24 cellular contexts compared by ENCODE assay signal in genomic region chr16:63612462-63613227, GRCh38.
"Had no signal": no experiment of that assay in that cellular context is flagged by ENCODE, and none has a peak within 500 bp of the region (broad histone marks: within the 10 kb centered on the region; RNA-seq: fewer than 3 reads in every experiment).

No MANE protein-coding gene starts in this region.

- H3K27me3 ChIP-seq: breast epithelium, right lobe of liver, testis, transverse colon had no signal

- H3K4me1 Mint-ChIP-seq: naive thymus-derived CD4-positive, alpha-beta T cell had no signal

- H3K4me3 Mint-ChIP-seq: activated T-helper 1 cell treated with anti-CD3 and anti-CD28 coated beads, Interleukin-12 subunit alpha, Interleukin-12 subunit beta, Interleukin-2, Interleukin-4 antibody, amounts not matched to agents 30 ng/mL and 10 ng/mL and 1 ng/mL, durations not matched to agents 14 hours and 24 hours and 36 hours; naive thymus-derived CD4-positive, alpha-beta T cell had no signal

- H3K27me3 Mint-ChIP-seq: naive thymus-derived CD4-positive, alpha-beta T cell had no signal

- H3K9me3 ChIP-seq: breast epithelium, esophagus squamous epithelium, right lobe of liver, testis had no signal

- H3K36me3 ChIP-seq: breast epithelium, esophagus squamous epithelium, right lobe of liver, transverse colon had no signal

- DNase-seq: activated CD4-positive, alpha-beta T cell treated with anti-CD3 and anti-CD28 coated beads for 48 hours; activated CD4-positive, alpha-beta T cell treated with anti-CD3 and anti-CD28 coated beads, Interleukin-2, amount 50 U/mL, for 48 hours; activated CD8-positive, alpha-beta memory T cell treated with anti-CD3 and anti-CD28 coated beads for 24 hours; activated effector memory CD4-positive, alpha-beta T cell treated with anti-CD3 and anti-CD28 coated beads, Interleukin-2, amount 50 U/mL, for 16 hours; activated naive CD4-positive, alpha-beta T cell treated with anti-CD3 and anti-CD28 coated beads, Interleukin-2, amount 50 U/mL, for 16 hours; activated T-cell treated with anti-CD3 and anti-CD28 coated beads, Interleukin-2, amount 50 U/mL, for 1 hour; amniotic stem cell; central memory CD4-positive, alpha-beta T cell; esophagus squamous epithelium; left colon; mammary epithelial cell; midbrain; naive thymus-derived CD4-positive, alpha-beta T cell; occipital lobe; right lobe of liver; stimulated activated CD4-positive, alpha-beta T cell treated with anti-CD3 and anti-CD28 coated beads, Interleukin-2, amount 100 ng/mL, for 48 hours; stimulated activated naive CD8-positive, alpha-beta T cell treated with anti-CD3 and anti-CD28 coated beads, Interleukin-15, Interleukin-2, amounts not matched to agents 100 U/mL and 50 U/mL, for 24 hours; testis; transverse colon had no signal

- H3K27ac ChIP-seq: breast epithelium, epithelial cell of prostate, esophagus squamous epithelium, right lobe of liver, testis, transverse colon, VCaP had no signal

- H3K4me3 ChIP-seq: breast epithelium, esophagus squamous epithelium, right lobe of liver, testis, transverse colon had no signal

- ATAC-seq: activated CD4-positive, CD25-positive, alpha-beta regulatory T cell treated with anti-CD3 and anti-CD28 coated beads, Interleukin-2, amount 50 U/mL, for 24 hours; left colon; naive thymus-derived CD4-positive, alpha-beta T cell; right lobe of liver; stimulated activated naive CD8-positive, alpha-beta T cell treated with anti-CD3 and anti-CD28 coated beads, Interleukin-15, Interleukin-2, amounts not matched to agents 100 U/mL and 50 U/mL, for 24 hours had no signal

- H3K4me1 ChIP-seq: breast epithelium, right lobe of liver, transverse colon had no signal

- H3K27ac Mint-ChIP-seq: activated T-helper 1 cell treated with anti-CD3 and anti-CD28 coated beads, Interleukin-12 subunit alpha, Interleukin-12 subunit beta, Interleukin-2, Interleukin-4 antibody, amounts not matched to agents 30 ng/mL and 10 ng/mL and 1 ng/mL, durations not matched to agents 14 hours and 24 hours and 36 hours; naive thymus-derived CD4-positive, alpha-beta T cell had no signal
